In genomic region chr4:184746532-184746870, GRCh38 we compare ENCODE assay signal across 9 cellular contexts. TPM values are rescaled to one million over a fixed set of nuclear protein-coding genes. Genes with fewer than 3 reads are reported as not detected.
A peak's percentile ranks its signal among the peaks of the same experiment; 100 is the strongest.
DNase-seq lines count a peak whose midpoint lies in the region; ATAC-seq, FAIRE-seq and TF ChIP-seq lines count a peak whose summit lies in the region.
"Had no signal": no experiment of that assay in that cellular context is flagged by ENCODE, and none has a peak within 500 bp of the region (broad histone marks: within the 10 kb centered on the region; RNA-seq: fewer than 3 reads in every experiment).

No MANE protein-coding gene starts in this region.

- TF ChIP-seq CTCF in VCaP (conservative IDR thresholded peaks at IDR 0.05): no peak

- H3K27ac ChIP-seq in VCaP: peak overlapping the region; percentile 97

- FAIRE-seq in frontal cortex (lab: Jason Lieb, UNC): no peak

- DNase-seq in Caki2 (ENCODE audit: low read depth) (peak; percentile 19), left cardiac atrium (no peak), renal cortical epithelial cell (ENCODE audit: low read depth) (peak; percentile 95), NCI-H2171 (lab: John Stamatoyannopoulos, UW) (no peak), NCI-H345 treated with DMSO at 0.1 percent for 48 hours (lab: John Stamatoyannopoulos, UW; ENCODE audit: unreplicated experiment) (no peak), frontal cortex (ENCODE audit: low spot score in 2 of 2) (no peak)
- DNase-seq in effector CD8-positive, alpha-beta T cell (lab: John Stamatoyannopoulos, UW): no peak
- DNase-seq: activated B cell treated with CpG ODN at 0.5 μM for 24 hours had no signal

- in situ Hi-C loops in Caki2 (cut with HindIII; ENCODE audit: low pct_unique_long_range_greater_than_20kb, low sequenced_read_pairs): no loop called here

- peak; percentile 78 to 85 for ATAC-seq in left cardiac atrium

- intact Hi-C loops in left cardiac atrium (cut with DNase I): loop anchor here in 1 of 2 donors (5.0 kb wide), 1 partner anchor 71 kb away; no protein-coding TSS in a partner anchor

RNA-seq across cellular contexts. Expression of gene CENPU, which starts 12.6 kb away (rescaled TPM):
- total RNA-seq in Caki2 (2014; rRNA removed; shearing (Covaris generic); ENCODE audit: low replicate concordance): 60.4 and 71.5 TPM in 2 replicates
- total RNA-seq in left cardiac atrium (1 to 10 TPM; 1.1 to 4.4 TPM), renal cortical epithelial cell (2.9 and 17.5 TPM in 2 replicates), frontal cortex (6.1 TPM)

Comparison
In these comparisons a context has a peak if more than half of its experiments do, and no peak if none do; other contexts are left out.
1. DNase-seq: peak in Caki2 (single experiment) and renal cortical epithelial cell (single experiment); none in left cardiac atrium (single experiment), effector CD8-positive, alpha-beta T cell (single experiment), NCI-H2171 (single experiment), NCI-H345 treated with DMSO at 0.1 percent for 48 hours (single experiment) and frontal cortex (0 of 2).